29 cellular contexts compared by ENCODE assay signal in genomic region chr1:145777357-145778145, GRCh38. TPM values are rescaled to one million over a fixed set of nuclear protein-coding genes. Genes with fewer than 3 reads are reported as not detected.
DNase-seq lines count a peak whose midpoint lies in the region; ATAC-seq and TF ChIP-seq lines count a peak whose summit lies in the region.
"Had no signal": no experiment of that assay in that cellular context is flagged by ENCODE, and none has a peak within 500 bp of the region (broad histone marks: within the 10 kb centered on the region; RNA-seq: fewer than 3 reads in every experiment).

No MANE protein-coding gene starts in this region.

- DNase-seq in GM04504 (ENCODE audit: low read depth) (peak; percentile 17), SK-N-MC (ENCODE audit: low read depth, low spot score) (no peak), cardiac muscle cell (ENCODE audit: low read depth in 1 of 2, low spot score in 1 of 2) (peak in 1 of 2 donors; percentile 18), sciatic nerve (ENCODE audit: low spot score) (no peak), H7 (no peak)
- DNase-seq in activated effector memory CD4-positive, alpha-beta T cell treated with Interleukin-2 at 50 U/mL for 16 hours = no peak
- DNase-seq: activated CD4-positive, alpha-beta T cell treated with anti-CD3 and anti-CD28 coated beads for 4 hours; activated naive CD4-positive, alpha-beta T cell treated with anti-CD3 and anti-CD28 coated beads, Interleukin-2, amount 10 ng/mL, durations not matched to agents 7 days and 5 days; activated T-cell treated with anti-CD3 and anti-CD28 coated beads, Interleukin-2, amount 50 U/mL, for 48 hours; Caco-2; KBM-7; natural killer cell; NCI-H1436 treated with DMSO at 0.1 percent for 48 hours; NCI-H510A; retina; spleen; stimulated activated CD4-positive, alpha-beta T cell treated with anti-CD3 and anti-CD28 coated beads, Interleukin-2, amount 100 ng/mL, for 48 hours had no signal

- H3K4me1 ChIP-seq in cardiac muscle cell (ENCODE audit: low read depth) = peaks cover 20% of the 10 kb centered on the region
- H3K4me1 ChIP-seq: spleen had no signal

- H3K9ac ChIP-seq in SK-N-MC (ENCODE audit: insufficient read length) = peak overlapping the region; percentile 53

- H3K27me3 ChIP-seq in cardiac muscle cell (no peaks in the 10 kb centered on the region), H7 (ENCODE audit: control insufficient read depth, insufficient read depth, low read length) (no peaks in the 10 kb centered on the region)
- H3K27me3 ChIP-seq: ascending aorta, hepatocyte, spleen had no signal

- H3K9me3 ChIP-seq in SK-N-MC (ENCODE audit: low read depth, low read length) (no peaks in the 10 kb centered on the region), cardiac muscle cell (ENCODE audit: low read depth) (no peaks in the 10 kb centered on the region)
- H3K9me3 ChIP-seq: ascending aorta, Caco-2, spleen, thoracic aorta had no signal

- H3K36me3 ChIP-seq in SK-N-MC (ENCODE audit: insufficient read depth, low read length) = peaks cover 16% of the 10 kb centered on the region
- peaks cover 2% of the 10 kb centered on the region for H3K36me3 ChIP-seq in cardiac muscle cell
- H3K36me3 ChIP-seq in H7 (replicated peaks; ENCODE audit: control insufficient read depth, insufficient read depth, low read length) = no peaks in the 10 kb centered on the region

- no peak for TF ChIP-seq CTCF in cardiac muscle cell (IDR thresholded peaks at IDR 0.05; ENCODE audit: low read depth, low read length)

- peak overlapping the region; percentile 87 for H3K27ac ChIP-seq in SK-N-MC
- H3K27ac ChIP-seq in cardiac muscle cell = peak overlapping the region; percentile 20
- H3K27ac ChIP-seq: hepatocyte, spleen had no signal

- peak overlapping the region; percentile 26; the same call in 1 of the 2 replicates for H3K4me3 ChIP-seq in SK-N-MC
- no peak overlapping the region for H3K4me3 ChIP-seq in cardiac muscle cell
- no peak overlapping the region for H3K4me3 ChIP-seq in H7 (ENCODE audit: insufficient read depth, low read depth, low read length)
- H3K4me3 ChIP-seq: ascending aorta, hepatocyte, spleen, thoracic aorta had no signal

- ATAC-seq in sciatic nerve (peak; percentile 68), GM19397 (IDR thresholded peaks at IDR 0.05; ENCODE audit: unreplicated experiment) (no peak), GM21447 (IDR thresholded peaks at IDR 0.05; ENCODE audit: unreplicated experiment) (no peak)
- ATAC-seq: left lobe of liver; natural killer cell; stimulated activated memory B cell treated with anti-CD40 and anti-IgM and Interleukin-4, amounts not matched to agents 10 μg/mL and 1 μg/mL and 100 μg/mL, for 72 hours had no signal

- intact Hi-C loops in sciatic nerve (cut with DNase I) = loop anchor here (10.0 kb wide), 1 partner anchor 47 kb away; the partner anchor contains the start of genes POLR3C and RNF115

RNA-seq across cellular contexts. Expression of gene RNF115, which starts 46.3 kb away (rescaled TPM):
- total RNA-seq in cardiac muscle cell (15.7 and 18.8 TPM in 2 replicates), sciatic nerve (19.9 TPM)
- polyA plus RNA-seq in cardiac muscle cell = 12.9 and 14.5 TPM in 2 replicates
- total RNA-seq in H7 (2014; rRNA removed; shearing (Covaris generic)) = 11.3 and 11.5 TPM in 2 replicates

RNA-seq across cellular contexts. Expression of gene POLR3C, which starts 46.4 kb away (rescaled TPM):
- total RNA-seq in cardiac muscle cell = 31.4 and 34.9 TPM in 2 replicates
- 33.2 and 44.6 TPM in 2 replicates for polyA plus RNA-seq in cardiac muscle cell
- total RNA-seq in sciatic nerve = 26.2 TPM
- 44.3 and 45.1 TPM in 2 replicates for total RNA-seq in H7 (2014; rRNA removed; shearing (Covaris generic))

RNA-seq across cellular contexts. Expression of gene CD160, which starts 58.3 kb away (rescaled TPM):
- total RNA-seq in cardiac muscle cell (not detected in 2 replicates), sciatic nerve (0.45 TPM)
- 0.35 and 0.71 TPM in 2 replicates for polyA plus RNA-seq in cardiac muscle cell
- 0.35 TPM in 1 of 2 replicates, not detected in the other for total RNA-seq in H7 (2014; rRNA removed; shearing (Covaris generic))
- total RNA-seq: ascending aorta; dermis microvascular lymphatic vessel endothelial cell; endothelial cell of umbilical vein; hepatocyte; HT1080; left lobe of liver; omental fat pad; T-helper 2 cell treated with Interferon-gamma antibody and Interleukin-4, amounts not matched to agents 100 ng/mL and 5 ng/mL, for 36 hours had no signal
- polyA plus RNA-seq: endothelial cell of umbilical vein, hepatocyte had no signal
